8 cellular contexts compared by ENCODE assay signal in the genomic region with DNA sequence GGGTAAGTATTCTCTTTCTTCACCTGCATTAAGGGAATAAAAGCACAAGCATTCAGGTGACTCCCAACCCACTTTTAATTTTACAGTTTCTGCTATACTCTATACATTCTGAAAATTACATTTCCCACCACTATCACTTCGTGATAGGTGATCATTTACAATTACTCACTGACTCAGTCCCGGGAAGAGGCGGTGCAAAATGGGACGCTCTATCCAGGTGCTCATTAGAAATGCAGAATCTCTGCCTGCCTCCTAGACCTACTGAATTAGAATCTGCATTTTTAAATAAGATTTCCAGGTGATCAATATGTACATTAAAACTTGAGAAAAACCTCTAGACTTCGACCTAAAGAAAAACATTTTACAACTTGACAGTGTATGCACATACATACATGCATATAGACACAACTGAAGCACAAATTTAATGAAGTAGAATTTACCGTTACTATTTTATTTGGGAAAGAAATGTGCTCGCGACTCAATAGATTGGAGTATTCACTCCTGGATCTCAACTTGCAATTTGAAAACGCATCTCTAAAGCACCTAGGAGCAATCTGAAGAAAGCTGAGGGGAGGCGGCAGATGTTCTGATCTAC. TPM values are rescaled to one million over a fixed set of nuclear protein-coding genes. Genes with fewer than 3 reads are reported as not detected.
DNase-seq lines count a peak whose midpoint lies in the region; ATAC-seq and TF ChIP-seq lines count a peak whose summit lies in the region.

No MANE protein-coding gene starts in this region.

- H3K27ac ChIP-seq in adrenal gland (peak overlapping the region; percentile 3 to 98 (median 95)), substantia nigra (ENCODE audit: low read depth, low read length, poor library complexity, severe bottlenecking) (peak overlapping the region; percentile 21)

- H3K4me1 ChIP-seq in adrenal gland (replicated peaks in 1 of 2): peaks cover 17 to 33% of the 10 kb centered on the region in 2 donors

- intact Hi-C loops in adrenal gland (cut with DNase I) (loop anchor here in 1 of 2 donors (5.0 kb wide), 1 partner anchor 81 kb away; no protein-coding TSS in a partner anchor), left colon (cut with DNase I, micrococcal nuclease) (no loop called here), posterior cingulate gyrus (cut with DNase I) (no loop called here)

- peaks cover 13% of the 10 kb centered on the region for H3K36me3 Mint-ChIP-seq in T-helper 1 cell treated with Interleukin-12 subunit alpha and Interleukin-12 subunit beta and Interleukin-4 antibody, amounts not matched to agents 30 μg/mL and 1 μg/mL, for 36 hours (ENCODE audit: low read depth)

- peak overlapping the region; percentile 95 for H3K27ac Mint-ChIP-seq in T-helper 1 cell treated with Interleukin-12 subunit alpha and Interleukin-12 subunit beta and Interleukin-4 antibody, amounts not matched to agents 30 μg/mL and 1 μg/mL, for 36 hours

- H3K9me3 Mint-ChIP-seq in T-helper 1 cell treated with Interleukin-12 subunit alpha and Interleukin-12 subunit beta and Interleukin-4 antibody, amounts not matched to agents 30 μg/mL and 1 μg/mL, for 36 hours: no peaks in the 10 kb centered on the region

- ATAC-seq in left colon: peak; percentile 25
- no peak for ATAC-seq in HG02588 (IDR thresholded peaks at IDR 0.05; ENCODE audit: unreplicated experiment)

- 16 to 24% (median 19%) methylated on average over 10 of the region's 10 CpGs for WGBS in adrenal gland, 4 donors

- H3K27me3 Mint-ChIP-seq in T-helper 1 cell treated with Interleukin-12 subunit alpha and Interleukin-12 subunit beta and Interleukin-4 antibody, amounts not matched to agents 30 μg/mL and 1 μg/mL, for 36 hours (ENCODE audit: low read depth): no peaks in the 10 kb centered on the region

- H3K4me3 ChIP-seq in adrenal gland: peak overlapping the region in 3 of 4 donors; percentile 3 to 98 (median 69)

- TF ChIP-seq CTCF in adrenal gland (IDR thresholded peaks at IDR 0.05): no peak

- H3K27me3 ChIP-seq in adrenal gland: no peaks in the 10 kb centered on the region

- no peak for TF ChIP-seq POLR2A in adrenal gland (IDR thresholded peaks at IDR 0.05)

- peak overlapping the region; percentile 84 for H3K4me3 Mint-ChIP-seq in T-helper 1 cell treated with Interleukin-12 subunit alpha and Interleukin-12 subunit beta and Interleukin-4 antibody, amounts not matched to agents 30 μg/mL and 1 μg/mL, for 36 hours

- H3K4me1 Mint-ChIP-seq in T-helper 1 cell treated with Interleukin-12 subunit alpha and Interleukin-12 subunit beta and Interleukin-4 antibody, amounts not matched to agents 30 μg/mL and 1 μg/mL, for 36 hours (ENCODE audit: low read depth): peaks cover 53% of the 10 kb centered on the region

- no peaks in the 10 kb centered on the region for H3K36me3 ChIP-seq in adrenal gland (replicated peaks in 1 of 2)

- DNase-seq in T-helper 1 cell: no peak
- no peak for DNase-seq in adrenal gland
- no peak for DNase-seq in left colon
- no peak for DNase-seq in substantia nigra (lab: John Stamatoyannopoulos, UW)
- DNase-seq in posterior cingulate gyrus: no peak
- no peak for DNase-seq in cerebellum (ENCODE audit: low spot score)

- H3K9me3 ChIP-seq in adrenal gland (replicated peaks in 1 of 3): no peaks in the 10 kb centered on the region

RNA-seq across cellular contexts. Expression of a gene that starts 0.6 kb away (rescaled TPM):
- 100 to 1,000 TPM; 142 to 296 (median 178) TPM for total RNA-seq in adrenal gland
- 100 to 1,000 TPM in 1 of 3 donors, 10 to 100 TPM in 2; 19.1 to 128 (median 20.8) TPM for polyA plus RNA-seq in adrenal gland
- total RNA-seq in left colon: 10 to 100 TPM; 43.0 to 57.6 TPM
- total RNA-seq in cerebellum: 12.1 TPM
